ENCODE assay signal across 11 cellular contexts in genomic region chr3:40237892-40238571, GRCh38.
DNase-seq lines count a peak whose midpoint lies in the region; ATAC-seq and TF ChIP-seq lines count a peak whose summit lies in the region.
"Had no signal": no experiment of that assay in that cellular context is flagged by ENCODE, and none has a peak within 500 bp of the region (broad histone marks: within the 10 kb centered on the region; RNA-seq: fewer than 3 reads in every experiment).

No MANE protein-coding gene starts in this region.

- peak; percentile 16 to 30 for TF ChIP-seq CTCF in mammary epithelial cell (conservative IDR thresholded peaks at IDR 0.05 in 1 of 2, IDR thresholded peaks at IDR 0.05 in 1 of 2; ENCODE audit: extremely low read depth in 1 of 2, insufficient read depth in 1 of 2, low read depth in 1 of 2, low read length in 2 of 2)
- no peak for TF ChIP-seq CTCF in A673 (conservative IDR thresholded peaks at IDR 0.05; ENCODE audit: low read depth, low read length)

- H3K9ac ChIP-seq in mammary epithelial cell (ENCODE audit: insufficient read depth, low read length) = no peak overlapping the region

- no peak overlapping the region for H3K27ac ChIP-seq in mammary epithelial cell (ENCODE audit: insufficient read depth, low read depth, low read length)
- H3K27ac ChIP-seq in A673 (ENCODE audit: low read depth, low read length, poor library complexity, severe bottlenecking) = no peak overlapping the region

- CTCF ChIA-PET in mammary epithelial cell (lab: Charles Lee; ENCODE audit: low non-redundant PET) (no interaction called here), A673 (lab: Charles Lee) (no interaction called here)

- H3K36me3 ChIP-seq in mammary epithelial cell (ENCODE audit: insufficient read depth, low read length) (no peaks in the 10 kb centered on the region), A673 (ENCODE audit: insufficient read depth, low read length, poor library complexity, severe bottlenecking) (no peaks in the 10 kb centered on the region)

- no peaks in the 10 kb centered on the region for H4K20me1 ChIP-seq in mammary epithelial cell (ENCODE audit: insufficient read depth, low read length)

- POLR2A ChIA-PET in A673 (lab: Charles Lee; ENCODE audit: low non-redundant PET) = no interaction called here

- dilution Hi-C loops in mammary epithelial cell (cut with HindIII; ENCODE audit: low sequenced_read_pairs) = no loop called here

- ATAC-seq in HG03442 (IDR thresholded peaks at IDR 0.05; ENCODE audit: unreplicated experiment) (no peak), GM18858 (IDR thresholded peaks at IDR 0.05; ENCODE audit: unreplicated experiment) (no peak)
- ATAC-seq: activated T-cell treated with anti-CD3 and anti-CD28 coated beads, Interleukin-2, amount 50 U/mL, for 4 hours had no signal

- H3K79me2 ChIP-seq in mammary epithelial cell (ENCODE audit: insufficient read depth, low read length) = no peaks in the 10 kb centered on the region

- H3K27me3 ChIP-seq in mammary epithelial cell (ENCODE audit: insufficient read depth, low read length) (peaks cover 2% of the 10 kb centered on the region), A673 (replicated peaks; ENCODE audit: insufficient read depth, low read depth, low read length, poor library complexity) (no peaks in the 10 kb centered on the region)

- no TSS peak for BruUV-seq in mammary epithelial cell (replicated peaks; lab: Mats Ljungman, UMichigan)
- no TSS peak for BruUV-seq in A673 (replicated peaks; lab: Mats Ljungman, UMichigan)

- 90% methylated on average over 6 of the region's 8 CpGs for WGBS in mammary epithelial cell (ENCODE audit: low coverage, missing lambda C conversion rate)

- intact Hi-C loops in mammary epithelial cell (cut with micrococcal nuclease) (no loop called here), A673 (cut with micrococcal nuclease; ENCODE audit: unreplicated experiment) (no loop called here)

- H3K4me3 ChIP-seq in mammary epithelial cell (replicated peaks in 1 of 3; ENCODE audit: insufficient read depth in 1 of 3, low read depth in 2 of 3, low read length in 3 of 3) = no peak overlapping the region
- H3K4me3 ChIP-seq in A673 (ENCODE audit: low read depth, low read length, poor library complexity, severe bottlenecking) = no peak overlapping the region

- H3K4me1 ChIP-seq in mammary epithelial cell (ENCODE audit: insufficient read depth, low read length) (no peaks in the 10 kb centered on the region), A673 (ENCODE audit: insufficient read depth, low read length, poor library complexity, severe bottlenecking) (no peaks in the 10 kb centered on the region)

- peak; percentile 6 for DNase-seq in HCEC 1CT
- DNase-seq in mammary epithelial cell = no peak
- peak; percentile 8 for DNase-seq in hepatic stellate cell (ENCODE audit: low spot score)
- DNase-seq in retina = peak; percentile 47
- no peak for DNase-seq in NAMALWA (ENCODE audit: low spot score)
- DNase-seq in A673 (ENCODE audit: low spot score) = no peak
- DNase-seq: activated T-cell treated with anti-CD3 and anti-CD28 coated beads, Interleukin-2, amount 50 U/mL, for 4 hours; NCI-H524; T-helper 9 cell had no signal

- in situ Hi-C loops in mammary epithelial cell (cut with MboI; ENCODE audit: low sequenced_read_pairs in 2 of 2) = no loop called here

- H3K4me2 ChIP-seq in mammary epithelial cell (ENCODE audit: insufficient read depth, low read depth, low read length) = no peak overlapping the region

- no peak overlapping the region for H2AFZ ChIP-seq in mammary epithelial cell (ENCODE audit: low read depth, low read length)

- no peaks in the 10 kb centered on the region for H3K9me3 ChIP-seq in mammary epithelial cell (replicated peaks; ENCODE audit: insufficient read depth, low read length)
- H3K9me3 ChIP-seq in A673 (ENCODE audit: low read depth, low read length, poor library complexity, severe bottlenecking) = no peaks in the 10 kb centered on the region

Comparison
In these comparisons a context has a peak if more than half of its experiments do, and no peak if none do; other contexts are left out.
1. DNase-seq: peak in HCEC 1CT (single experiment), hepatic stellate cell (single experiment) and retina (single experiment); none in mammary epithelial cell (single experiment), NAMALWA (single experiment) and A673 (single experiment).